Comparison of ENCODE assay signal across 9 cellular contexts in the genomic region with DNA sequence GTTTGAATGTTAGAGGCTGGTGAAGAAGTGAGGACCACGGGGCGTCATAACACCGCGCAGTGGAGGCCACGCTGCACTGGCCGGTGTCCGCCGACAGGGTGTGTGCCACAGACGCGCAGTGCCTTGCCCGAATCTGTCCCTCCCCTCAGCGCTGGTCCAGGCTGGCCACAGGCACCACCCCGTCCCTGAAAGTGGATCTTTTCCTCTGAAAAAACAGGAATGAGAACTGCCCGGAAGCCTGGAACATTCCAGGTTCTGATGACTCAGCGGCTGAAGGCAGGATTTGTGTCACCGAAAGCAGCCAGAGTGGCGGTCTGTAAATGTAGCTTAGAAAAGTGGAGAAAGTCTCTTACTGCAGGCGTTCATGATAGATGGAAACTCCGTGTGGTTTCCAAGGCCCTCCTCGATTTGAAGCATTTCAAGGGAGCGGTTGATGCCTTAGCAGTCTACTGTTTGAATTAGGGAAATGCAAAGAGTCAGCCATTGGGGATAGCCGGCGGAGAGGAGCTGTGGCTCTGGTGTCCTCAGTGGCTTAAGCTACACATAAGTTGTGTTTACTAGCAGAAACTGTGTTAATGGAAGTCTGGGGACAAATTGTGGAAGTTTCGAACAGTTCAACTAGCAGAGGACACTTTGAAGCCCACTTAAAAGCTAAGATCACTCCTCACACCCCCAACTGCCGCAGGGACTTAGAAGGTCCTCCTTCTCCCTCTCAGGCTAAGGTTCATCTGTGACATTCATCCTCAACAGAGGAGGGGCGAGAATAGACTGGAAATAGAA.
A peak's percentile ranks its signal among the peaks of the same experiment; 100 is the strongest.
DNase-seq lines count a peak whose midpoint lies in the region; ATAC-seq lines count a peak whose summit lies in the region.
"Had no signal": no experiment of that assay in that cellular context is flagged by ENCODE, and none has a peak within 500 bp of the region (broad histone marks: within the 10 kb centered on the region; RNA-seq: fewer than 3 reads in every experiment).

No MANE protein-coding gene starts in this region.

- no peak overlapping the region for H3K4me3 Mint-ChIP-seq in activated CD4-positive, alpha-beta memory T cell treated with anti-CD3 and anti-CD28 coated beads for 36 hours
- H3K4me3 Mint-ChIP-seq: activated naive CD4-positive, alpha-beta T cell treated with anti-CD3 and anti-CD28 coated beads, Interleukin-2, amount 50 U/mL, for 24 hours had no signal

- H3K9me3 Mint-ChIP-seq in activated CD4-positive, alpha-beta memory T cell treated with anti-CD3 and anti-CD28 coated beads for 36 hours: no peaks in the 10 kb centered on the region
- H3K9me3 Mint-ChIP-seq: activated naive CD4-positive, alpha-beta T cell treated with anti-CD3 and anti-CD28 coated beads, Interleukin-2, amount 50 U/mL, for 24 hours had no signal

- peak; percentile 54 for ATAC-seq in GM18870 (IDR thresholded peaks at IDR 0.05; ENCODE audit: unreplicated experiment)
- ATAC-seq in HG03135 (IDR thresholded peaks at IDR 0.05; ENCODE audit: unreplicated experiment): peak; percentile 85

- H3K4me3 ChIP-seq in effector memory CD4-positive, alpha-beta T cell (ENCODE audit: insufficient read depth, low read depth, low read length, poor library complexity, severe bottlenecking): peak overlapping the region; percentile 59

- intact Hi-C loops in activated CD4-positive, alpha-beta memory T cell treated with anti-CD3 and anti-CD28 coated beads for 36 hours (cut with micrococcal nuclease): loop anchor here (1.0 to 5.0 kb wide), 12 partner anchors 54 to 1134 kb away; partner anchors contain the start of genes GPALPP1, GTF2F2, NUFIP1 and SLC25A30

- no peaks in the 10 kb centered on the region for H3K4me1 Mint-ChIP-seq in activated CD4-positive, alpha-beta memory T cell treated with anti-CD3 and anti-CD28 coated beads for 36 hours (ENCODE audit: low read depth)

- H3K27me3 ChIP-seq in effector memory CD4-positive, alpha-beta T cell (replicated peaks; ENCODE audit: control insufficient read depth, insufficient read depth, low read length, poor library complexity, severe bottlenecking): no peaks in the 10 kb centered on the region

- peak overlapping the region; percentile 76 for H3K27ac ChIP-seq in effector memory CD4-positive, alpha-beta T cell (ENCODE audit: insufficient read depth, low read length, poor library complexity, severe bottlenecking)

- H3K27me3 Mint-ChIP-seq in activated CD4-positive, alpha-beta memory T cell treated with anti-CD3 and anti-CD28 coated beads for 36 hours: no peaks in the 10 kb centered on the region
- H3K27me3 Mint-ChIP-seq: activated naive CD4-positive, alpha-beta T cell treated with anti-CD3 and anti-CD28 coated beads, Interleukin-2, amount 50 U/mL, for 24 hours had no signal

- DNase-seq in AG20443 (ENCODE audit: low spot score) (peak; percentile 89), NCI-H82 (lab: John Stamatoyannopoulos, UW) (peak; percentile 80), lung microvascular endothelial cell (ENCODE audit: low read depth in 2 of 2) (peak; percentile 95 to 97)
- DNase-seq in activated CD4-positive, alpha-beta memory T cell treated with anti-CD3 and anti-CD28 coated beads for 36 hours: peak; percentile 88
- DNase-seq in effector memory CD4-positive, alpha-beta T cell: peak; percentile 59 to 75 (median 73)
- peak; percentile 62 for DNase-seq in stimulated activated CD8-positive, alpha-beta memory T cell treated with anti-CD3 and anti-CD28 coated beads, Interleukin-12 subunit alpha, Interleukin-12 subunit beta, amount 100 ng/mL, for 1 hour (ENCODE audit: low read depth)

- CTCF ChIA-PET in activated CD4-positive, alpha-beta memory T cell treated with anti-CD3 and anti-CD28 coated beads for 36 hours (lab: Charles Lee): interaction anchor here (0.7 to 2.4 kb wide), 9 partner anchors 9 to 1032 kb away, joined by 3 to 12 read pairs (median 5); no protein-coding TSS in a partner anchor

- no peak overlapping the region for H3K27ac Mint-ChIP-seq in activated CD4-positive, alpha-beta memory T cell treated with anti-CD3 and anti-CD28 coated beads for 36 hours
- H3K27ac Mint-ChIP-seq: activated naive CD4-positive, alpha-beta T cell treated with anti-CD3 and anti-CD28 coated beads, Interleukin-2, amount 50 U/mL, for 24 hours had no signal

- H3K36me3 ChIP-seq in effector memory CD4-positive, alpha-beta T cell (ENCODE audit: control insufficient read depth, insufficient read depth, low read length): no peaks in the 10 kb centered on the region

- H3K4me1 ChIP-seq in effector memory CD4-positive, alpha-beta T cell (ENCODE audit: control insufficient read depth, insufficient read depth, low read length, poor library complexity, severe bottlenecking): peaks cover 8% of the 10 kb centered on the region

- POLR2A ChIA-PET in activated CD4-positive, alpha-beta memory T cell treated with anti-CD3 and anti-CD28 coated beads for 36 hours (lab: Charles Lee): no interaction called here

- no peaks in the 10 kb centered on the region for H3K36me3 Mint-ChIP-seq in activated CD4-positive, alpha-beta memory T cell treated with anti-CD3 and anti-CD28 coated beads for 36 hours
- H3K36me3 Mint-ChIP-seq: activated naive CD4-positive, alpha-beta T cell treated with anti-CD3 and anti-CD28 coated beads, Interleukin-2, amount 50 U/mL, for 24 hours had no signal

- H3K9me3 ChIP-seq in effector memory CD4-positive, alpha-beta T cell (ENCODE audit: control insufficient read depth, low read length): no peaks in the 10 kb centered on the region

Comparison
In these comparisons a context has a peak if more than half of its experiments do, and no peak if none do; other contexts are left out.
1. Peak in every context shown above with its lines: DNase-seq, ATAC-seq, H3K4me3 ChIP-seq and H3K27ac ChIP-seq.